In genomic region chr17:81329279-81329926, GRCh38 we compare ENCODE assay signal across 8 cellular contexts. TPM values are rescaled to one million over a fixed set of nuclear protein-coding genes. Genes with fewer than 3 reads are reported as not detected.
DNase-seq lines count a peak whose midpoint lies in the region; ATAC-seq and TF ChIP-seq lines count a peak whose summit lies in the region.

No MANE protein-coding gene starts in this region.

- H3K27me3 Mint-ChIP-seq in activated T-cell treated with anti-CD3 and anti-CD28 coated beads, Interleukin-2, amount 50 U/mL, for 24 hours = peaks cover 18% of the 10 kb centered on the region

- peak overlapping the region; percentile 25 for H3K4me3 ChIP-seq in left ventricle myocardium inferior
- peak overlapping the region; percentile 2 to 43 (median 34) for H3K4me3 ChIP-seq in gastrocnemius medialis

- no peaks in the 10 kb centered on the region for H3K4me1 Mint-ChIP-seq in activated T-cell treated with anti-CD3 and anti-CD28 coated beads, Interleukin-2, amount 50 U/mL, for 24 hours (ENCODE audit: low read depth)

- no peaks in the 10 kb centered on the region for H3K9me3 Mint-ChIP-seq in activated T-cell treated with anti-CD3 and anti-CD28 coated beads, Interleukin-2, amount 50 U/mL, for 24 hours

- H3K27ac ChIP-seq in C4-2B (peak overlapping the region; percentile 83), VCaP (peak overlapping the region; percentile 98), left ventricle myocardium inferior (replicated peaks) (peak overlapping the region; percentile 84), gastrocnemius medialis (peak overlapping the region; percentile 90 to 98 (median 96))

- H3K4me3 Mint-ChIP-seq in activated T-cell treated with anti-CD3 and anti-CD28 coated beads, Interleukin-2, amount 50 U/mL, for 24 hours = no peak overlapping the region

- no peaks in the 10 kb centered on the region for H3K36me3 Mint-ChIP-seq in activated T-cell treated with anti-CD3 and anti-CD28 coated beads, Interleukin-2, amount 50 U/mL, for 24 hours (ENCODE audit: low read depth)

- H3K27me3 ChIP-seq in left ventricle myocardium inferior (ENCODE audit: low read depth) (peaks cover 4% of the 10 kb centered on the region), gastrocnemius medialis (no peaks in the 10 kb centered on the region)

- in situ Hi-C loops in gastrocnemius medialis (cut with MboI; ENCODE audit: low sequenced_read_pairs in 4 of 4) = no loop called here

- H3K9me3 ChIP-seq in left ventricle myocardium inferior (replicated peaks) = no peaks in the 10 kb centered on the region
- H3K9me3 ChIP-seq in gastrocnemius medialis = no peaks in the 10 kb centered on the region

- TF ChIP-seq POLR2A in gastrocnemius medialis (IDR thresholded peaks at IDR 0.05) = peak; percentile 63 to 76

- TF ChIP-seq CTCF in C4-2B (conservative IDR thresholded peaks at IDR 0.05) (no peak), VCaP (conservative IDR thresholded peaks at IDR 0.05) (no peak), left ventricle myocardium inferior (IDR thresholded peaks at IDR 0.05; ENCODE audit: borderline replicate concordance) (no peak), gastrocnemius medialis (IDR thresholded peaks at IDR 0.05 in 4 of 5, conservative IDR thresholded peaks at IDR 0.05 in 1 of 5) (no peak)

- DNase-seq in LHCN-M2 (ENCODE audit: low read depth) (peak; percentile 96), left ventricle myocardium inferior (peak; percentile 85), gastrocnemius medialis (peak; percentile 97 to 99)
- no peak for DNase-seq in activated T-cell treated with anti-CD3 and anti-CD28 coated beads, Interleukin-2, amount 50 U/mL, for 24 hours

- H3K4me1 ChIP-seq in left ventricle myocardium inferior = peaks cover 38% of the 10 kb centered on the region
- peaks cover 55 to 64% of the 10 kb centered on the region in 2 donors for H3K4me1 ChIP-seq in gastrocnemius medialis

- ATAC-seq in gastrocnemius medialis (peak; percentile 37 to 44), HG03342 (IDR thresholded peaks at IDR 0.05; ENCODE audit: unreplicated experiment) (no peak), GM18870 (IDR thresholded peaks at IDR 0.05; ENCODE audit: unreplicated experiment) (no peak)

- intact Hi-C loops in left ventricle myocardium inferior (cut with micrococcal nuclease) (no loop called here), gastrocnemius medialis (cut with DNase I; ENCODE audit: low total_unique reads) (loop anchor here (1.0 to 10.0 kb wide), 2 partner anchors 65 to 595 kb away; partner anchors contain the start of gene MAFG)

- H3K36me3 ChIP-seq in left ventricle myocardium inferior (no peaks in the 10 kb centered on the region), gastrocnemius medialis (no peaks in the 10 kb centered on the region)

- H3K27ac Mint-ChIP-seq in activated T-cell treated with anti-CD3 and anti-CD28 coated beads, Interleukin-2, amount 50 U/mL, for 24 hours = no peak overlapping the region

RNA-seq across cellular contexts. Expression of gene SLC38A10, which starts 34.3 kb away (rescaled TPM):
- total RNA-seq in LHCN-M2 (2014; rRNA removed) (81.5 and 86.4 TPM in 2 replicates), left ventricle myocardium inferior (50.1 TPM), gastrocnemius medialis (10 to 100 TPM; 24.5 to 56.5 (median 28.8) TPM)
- polyA plus RNA-seq in LHCN-M2 (2012) = 40.5 TPM

Comparison
In these comparisons a context has a peak if more than half of its experiments do, and no peak if none do; other contexts are left out.
1. ATAC-seq: peak in gastrocnemius medialis (2 of 2); none in HG03342 (single experiment) and GM18870 (single experiment).
2. Peak in every context shown above with its lines, with median percentiles within 50 percentile points of each other: H3K27ac ChIP-seq.